In the genomic region with DNA sequence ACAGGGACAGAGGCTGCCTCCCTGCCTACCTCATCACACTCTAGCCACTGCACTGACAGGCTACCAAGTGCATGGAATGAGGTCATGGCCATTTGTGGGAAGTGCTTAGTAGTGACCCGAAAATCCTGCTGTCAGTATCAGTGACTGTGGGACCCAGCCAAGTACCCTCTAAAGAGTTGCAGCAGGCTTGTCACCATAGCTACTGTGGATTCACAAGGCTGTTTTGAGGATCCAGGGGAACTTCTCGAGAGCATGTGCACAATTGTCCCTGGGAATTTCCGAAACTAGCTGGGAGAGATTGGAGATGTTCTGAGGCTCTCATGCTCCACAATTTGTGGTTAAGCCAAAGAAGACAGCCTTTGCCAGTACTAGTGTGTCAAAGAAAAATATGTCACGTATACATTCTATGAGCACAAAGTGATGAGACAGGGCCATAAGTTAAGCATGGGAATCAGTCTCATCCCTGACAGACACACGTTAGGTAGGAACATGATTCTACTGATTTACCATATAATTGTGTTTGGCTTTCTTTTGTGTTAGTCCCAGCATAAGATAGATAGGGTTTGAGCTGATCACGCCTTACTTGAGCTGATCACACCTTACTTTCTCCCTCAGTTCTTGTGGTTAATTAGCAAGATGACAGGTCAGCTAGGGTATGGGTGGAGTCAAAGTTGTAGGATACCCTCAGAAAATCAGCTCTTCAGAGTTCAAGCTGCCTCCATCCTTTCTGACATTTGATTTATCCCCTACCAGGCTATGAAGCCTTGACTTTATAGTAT, we compare ENCODE assay signal across 1 cellular context.
TF ChIP-seq lines count a peak whose summit lies in the region.

No MANE protein-coding gene starts in this region.

TF ChIP-seq in GM12878, 131 proteins besides CTCF, POLR2A, EP300 and RAD21 (continued from another document and continues in another):
- TF ChIP-seq, protein P1, sequence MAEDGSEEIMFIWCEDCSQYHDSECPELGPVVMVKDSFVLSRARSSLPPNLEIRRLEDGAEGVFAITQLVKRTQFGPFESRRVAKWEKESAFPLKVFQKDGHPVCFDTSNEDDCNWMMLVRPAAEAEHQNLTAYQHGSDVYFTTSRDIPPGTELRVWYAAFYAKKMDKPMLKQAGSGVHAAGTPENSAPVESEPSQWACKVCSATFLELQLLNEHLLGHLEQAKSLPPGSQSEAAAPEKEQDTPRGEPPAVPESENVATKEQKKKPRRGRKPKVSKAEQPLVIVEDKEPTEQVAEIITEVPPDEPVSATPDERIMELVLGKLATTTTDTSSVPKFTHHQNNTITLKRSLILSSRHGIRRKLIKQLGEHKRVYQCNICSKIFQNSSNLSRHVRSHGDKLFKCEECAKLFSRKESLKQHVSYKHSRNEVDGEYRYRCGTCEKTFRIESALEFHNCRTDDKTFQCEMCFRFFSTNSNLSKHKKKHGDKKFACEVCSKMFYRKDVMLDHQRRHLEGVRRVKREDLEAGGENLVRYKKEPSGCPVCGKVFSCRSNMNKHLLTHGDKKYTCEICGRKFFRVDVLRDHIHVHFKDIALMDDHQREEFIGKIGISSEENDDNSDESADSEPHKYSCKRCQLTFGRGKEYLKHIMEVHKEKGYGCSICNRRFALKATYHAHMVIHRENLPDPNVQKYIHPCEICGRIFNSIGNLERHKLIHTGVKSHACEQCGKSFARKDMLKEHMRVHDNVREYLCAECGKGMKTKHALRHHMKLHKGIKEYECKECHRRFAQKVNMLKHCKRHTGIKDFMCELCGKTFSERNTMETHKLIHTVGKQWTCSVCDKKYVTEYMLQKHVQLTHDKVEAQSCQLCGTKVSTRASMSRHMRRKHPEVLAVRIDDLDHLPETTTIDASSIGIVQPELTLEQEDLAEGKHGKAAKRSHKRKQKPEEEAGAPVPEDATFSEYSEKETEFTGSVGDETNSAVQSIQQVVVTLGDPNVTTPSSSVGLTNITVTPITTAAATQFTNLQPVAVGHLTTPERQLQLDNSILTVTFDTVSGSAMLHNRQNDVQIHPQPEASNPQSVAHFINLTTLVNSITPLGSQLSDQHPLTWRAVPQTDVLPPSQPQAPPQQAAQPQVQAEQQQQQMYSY (CRISPR knock-in tag; IDR thresholded peaks at IDR 0.05), result no peak
- TF ChIP-seq, protein P2, sequence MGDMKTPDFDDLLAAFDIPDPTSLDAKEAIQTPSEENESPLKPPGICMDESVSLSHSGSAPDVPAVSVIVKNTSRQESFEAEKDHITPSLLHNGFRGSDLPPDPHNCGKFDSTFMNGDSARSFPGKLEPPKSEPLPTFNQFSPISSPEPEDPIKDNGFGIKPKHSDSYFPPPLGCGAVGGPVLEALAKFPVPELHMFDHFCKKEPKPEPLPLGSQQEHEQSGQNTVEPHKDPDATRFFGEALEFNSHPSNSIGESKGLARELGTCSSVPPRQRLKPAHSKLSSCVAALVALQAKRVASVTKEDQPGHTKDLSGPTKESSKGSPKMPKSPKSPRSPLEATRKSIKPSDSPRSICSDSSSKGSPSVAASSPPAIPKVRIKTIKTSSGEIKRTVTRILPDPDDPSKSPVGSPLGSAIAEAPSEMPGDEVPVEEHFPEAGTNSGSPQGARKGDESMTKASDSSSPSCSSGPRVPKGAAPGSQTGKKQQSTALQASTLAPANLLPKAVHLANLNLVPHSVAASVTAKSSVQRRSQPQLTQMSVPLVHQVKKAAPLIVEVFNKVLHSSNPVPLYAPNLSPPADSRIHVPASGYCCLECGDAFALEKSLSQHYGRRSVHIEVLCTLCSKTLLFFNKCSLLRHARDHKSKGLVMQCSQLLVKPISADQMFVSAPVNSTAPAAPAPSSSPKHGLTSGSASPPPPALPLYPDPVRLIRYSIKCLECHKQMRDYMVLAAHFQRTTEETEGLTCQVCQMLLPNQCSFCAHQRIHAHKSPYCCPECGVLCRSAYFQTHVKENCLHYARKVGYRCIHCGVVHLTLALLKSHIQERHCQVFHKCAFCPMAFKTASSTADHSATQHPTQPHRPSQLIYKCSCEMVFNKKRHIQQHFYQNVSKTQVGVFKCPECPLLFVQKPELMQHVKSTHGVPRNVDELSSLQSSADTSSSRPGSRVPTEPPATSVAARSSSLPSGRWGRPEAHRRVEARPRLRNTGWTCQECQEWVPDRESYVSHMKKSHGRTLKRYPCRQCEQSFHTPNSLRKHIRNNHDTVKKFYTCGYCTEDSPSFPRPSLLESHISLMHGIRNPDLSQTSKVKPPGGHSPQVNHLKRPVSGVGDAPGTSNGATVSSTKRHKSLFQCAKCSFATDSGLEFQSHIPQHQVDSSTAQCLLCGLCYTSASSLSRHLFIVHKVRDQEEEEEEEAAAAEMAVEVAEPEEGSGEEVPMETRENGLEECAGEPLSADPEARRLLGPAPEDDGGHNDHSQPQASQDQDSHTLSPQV (IDR thresholded peaks at IDR 0.05), result no peak
- TF ChIP-seq, protein P3, sequence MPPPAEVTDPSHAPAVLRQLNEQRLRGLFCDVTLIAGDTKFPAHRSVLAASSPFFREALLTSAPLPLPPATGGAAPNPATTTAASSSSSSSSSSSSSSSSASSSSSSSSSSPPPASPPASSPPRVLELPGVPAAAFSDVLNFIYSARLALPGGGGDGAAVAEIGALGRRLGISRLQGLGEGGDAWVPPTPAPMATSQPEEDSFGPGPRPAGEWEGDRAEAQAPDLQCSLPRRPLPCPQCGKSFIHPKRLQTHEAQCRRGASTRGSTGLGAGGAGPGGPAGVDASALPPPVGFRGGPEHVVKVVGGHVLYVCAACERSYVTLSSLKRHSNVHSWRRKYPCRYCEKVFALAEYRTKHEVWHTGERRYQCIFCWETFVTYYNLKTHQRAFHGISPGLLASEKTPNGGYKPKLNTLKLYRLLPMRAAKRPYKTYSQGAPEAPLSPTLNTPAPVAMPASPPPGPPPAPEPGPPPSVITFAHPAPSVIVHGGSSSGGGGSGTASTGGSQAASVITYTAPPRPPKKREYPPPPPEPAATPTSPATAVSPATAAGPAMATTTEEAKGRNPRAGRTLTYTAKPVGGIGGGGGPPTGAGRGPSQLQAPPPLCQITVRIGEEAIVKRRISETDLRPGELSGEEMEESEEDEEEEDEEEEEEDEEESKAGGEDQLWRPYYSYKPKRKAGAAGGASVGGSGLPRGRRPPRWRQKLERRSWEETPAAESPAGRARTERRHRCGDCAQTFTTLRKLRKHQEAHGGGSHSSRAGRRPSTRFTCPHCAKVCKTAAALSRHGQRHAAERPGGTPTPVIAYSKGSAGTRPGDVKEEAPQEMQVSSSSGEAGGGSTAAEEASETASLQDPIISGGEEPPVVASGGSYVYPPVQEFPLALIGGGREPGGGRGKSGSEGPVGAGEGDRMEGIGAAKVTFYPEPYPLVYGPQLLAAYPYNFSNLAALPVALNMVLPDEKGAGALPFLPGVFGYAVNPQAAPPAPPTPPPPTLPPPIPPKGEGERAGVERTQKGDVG (CRISPR knock-in tag; IDR thresholded peaks at IDR 0.05), result no peak
- TF ChIP-seq EED (IDR thresholded peaks at IDR 0.05; ENCODE audit: low read depth) (peak; percentile 61; the same call in 1 of the 2 replicates), BHLHE40 (IDR thresholded peaks at IDR 0.05; ENCODE audit: borderline replicate concordance in 1 of 2, low read depth in 2 of 2, low read length in 1 of 2) (peak in 1 of 2 experiments; percentile 21; a peak in 1 of 4 replicates), HDGF (IDR thresholded peaks at IDR 0.05) (no peak), RBBP5 (conservative IDR thresholded peaks at IDR 0.05) (no peak), ZNF207 (IDR thresholded peaks at IDR 0.05; ENCODE audit: borderline replicate concordance) (no peak), ZNF217 (IDR thresholded peaks at IDR 0.05) (no peak), TAF1 (IDR thresholded peaks at IDR 0.05; ENCODE audit: borderline replicate concordance, low read depth, low read length) (0 out of 2 replicates have a peak, but pooled peaks have one; percentile 10), SMC3 (IDR thresholded peaks at IDR 0.05; ENCODE audit: borderline replicate concordance, low read length) (0 out of 2 replicates have a peak, but pooled peaks have one; percentile 4), GATAD2B (conservative IDR thresholded peaks at IDR 0.05; ENCODE audit: low read depth) (0 out of 2 replicates have a peak, but pooled peaks have one; percentile 17), MTA2 (IDR thresholded peaks at IDR 0.05; ENCODE audit: low read depth) (peak; percentile 95), HDAC2 (IDR thresholded peaks at IDR 0.05) (no peak), CBFB (IDR thresholded peaks at IDR 0.05; ENCODE audit: low read depth) (no peak), NBN (IDR thresholded peaks at IDR 0.05) (peak; percentile 46; the same call in 1 of the 2 replicates), SMARCA5 (IDR thresholded peaks at IDR 0.05) (no peak), ZSCAN29 (IDR thresholded peaks at IDR 0.05) (no peak), ASH2L (IDR thresholded peaks at IDR 0.05; ENCODE audit: borderline replicate concordance, low read depth) (no peak), GABPA (IDR thresholded peaks at IDR 0.05; ENCODE audit: low read depth) (no peak), IRF4 (IDR thresholded peaks at IDR 0.05; ENCODE audit: low read depth, low read length) (no peak; the same call in 1 of the 2 replicates), PAX5 (IDR thresholded peaks at IDR 0.05; ENCODE audit: borderline replicate concordance, low read depth, low read length) (no peak)
- TF ChIP-seq, protein P4, sequence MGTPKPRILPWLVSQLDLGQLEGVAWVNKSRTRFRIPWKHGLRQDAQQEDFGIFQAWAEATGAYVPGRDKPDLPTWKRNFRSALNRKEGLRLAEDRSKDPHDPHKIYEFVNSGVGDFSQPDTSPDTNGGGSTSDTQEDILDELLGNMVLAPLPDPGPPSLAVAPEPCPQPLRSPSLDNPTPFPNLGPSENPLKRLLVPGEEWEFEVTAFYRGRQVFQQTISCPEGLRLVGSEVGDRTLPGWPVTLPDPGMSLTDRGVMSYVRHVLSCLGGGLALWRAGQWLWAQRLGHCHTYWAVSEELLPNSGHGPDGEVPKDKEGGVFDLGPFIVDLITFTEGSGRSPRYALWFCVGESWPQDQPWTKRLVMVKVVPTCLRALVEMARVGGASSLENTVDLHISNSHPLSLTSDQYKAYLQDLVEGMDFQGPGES (IDR thresholded peaks at IDR 0.05), result no peak
- TF ChIP-seq, protein P5, sequence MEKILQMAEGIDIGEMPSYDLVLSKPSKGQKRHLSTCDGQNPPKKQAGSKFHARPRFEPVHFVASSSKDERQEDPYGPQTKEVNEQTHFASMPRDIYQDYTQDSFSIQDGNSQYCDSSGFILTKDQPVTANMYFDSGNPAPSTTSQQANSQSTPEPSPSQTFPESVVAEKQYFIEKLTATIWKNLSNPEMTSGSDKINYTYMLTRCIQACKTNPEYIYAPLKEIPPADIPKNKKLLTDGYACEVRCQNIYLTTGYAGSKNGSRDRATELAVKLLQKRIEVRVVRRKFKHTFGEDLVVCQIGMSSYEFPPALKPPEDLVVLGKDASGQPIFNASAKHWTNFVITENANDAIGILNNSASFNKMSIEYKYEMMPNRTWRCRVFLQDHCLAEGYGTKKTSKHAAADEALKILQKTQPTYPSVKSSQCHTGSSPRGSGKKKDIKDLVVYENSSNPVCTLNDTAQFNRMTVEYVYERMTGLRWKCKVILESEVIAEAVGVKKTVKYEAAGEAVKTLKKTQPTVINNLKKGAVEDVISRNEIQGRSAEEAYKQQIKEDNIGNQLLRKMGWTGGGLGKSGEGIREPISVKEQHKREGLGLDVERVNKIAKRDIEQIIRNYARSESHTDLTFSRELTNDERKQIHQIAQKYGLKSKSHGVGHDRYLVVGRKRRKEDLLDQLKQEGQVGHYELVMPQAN (conservative IDR thresholded peaks at IDR 0.05), result no peak
- TF ChIP-seq, protein P6, sequence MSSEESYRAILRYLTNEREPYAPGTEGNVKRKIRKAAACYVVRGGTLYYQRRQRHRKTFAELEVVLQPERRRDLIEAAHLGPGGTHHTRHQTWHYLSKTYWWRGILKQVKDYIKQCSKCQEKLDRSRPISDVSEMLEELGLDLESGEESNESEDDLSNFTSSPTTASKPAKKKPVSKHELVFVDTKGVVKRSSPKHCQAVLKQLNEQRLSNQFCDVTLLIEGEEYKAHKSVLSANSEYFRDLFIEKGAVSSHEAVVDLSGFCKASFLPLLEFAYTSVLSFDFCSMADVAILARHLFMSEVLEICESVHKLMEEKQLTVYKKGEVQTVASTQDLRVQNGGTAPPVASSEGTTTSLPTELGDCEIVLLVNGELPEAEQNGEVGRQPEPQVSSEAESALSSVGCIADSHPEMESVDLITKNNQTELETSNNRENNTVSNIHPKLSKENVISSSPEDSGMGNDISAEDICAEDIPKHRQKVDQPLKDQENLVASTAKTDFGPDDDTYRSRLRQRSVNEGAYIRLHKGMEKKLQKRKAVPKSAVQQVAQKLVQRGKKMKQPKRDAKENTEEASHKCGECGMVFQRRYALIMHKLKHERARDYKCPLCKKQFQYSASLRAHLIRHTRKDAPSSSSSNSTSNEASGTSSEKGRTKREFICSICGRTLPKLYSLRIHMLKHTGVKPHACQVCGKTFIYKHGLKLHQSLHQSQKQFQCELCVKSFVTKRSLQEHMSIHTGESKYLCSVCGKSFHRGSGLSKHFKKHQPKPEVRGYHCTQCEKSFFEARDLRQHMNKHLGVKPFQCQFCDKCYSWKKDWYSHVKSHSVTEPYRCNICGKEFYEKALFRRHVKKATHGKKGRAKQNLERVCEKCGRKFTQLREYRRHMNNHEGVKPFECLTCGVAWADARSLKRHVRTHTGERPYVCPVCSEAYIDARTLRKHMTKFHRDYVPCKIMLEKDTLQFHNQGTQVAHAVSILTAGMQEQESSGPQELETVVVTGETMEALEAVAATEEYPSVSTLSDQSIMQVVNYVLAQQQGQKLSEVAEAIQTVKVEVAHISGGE (CRISPR knock-in tag; IDR thresholded peaks at IDR 0.05), result no peak
- TF ChIP-seq, protein P7, sequence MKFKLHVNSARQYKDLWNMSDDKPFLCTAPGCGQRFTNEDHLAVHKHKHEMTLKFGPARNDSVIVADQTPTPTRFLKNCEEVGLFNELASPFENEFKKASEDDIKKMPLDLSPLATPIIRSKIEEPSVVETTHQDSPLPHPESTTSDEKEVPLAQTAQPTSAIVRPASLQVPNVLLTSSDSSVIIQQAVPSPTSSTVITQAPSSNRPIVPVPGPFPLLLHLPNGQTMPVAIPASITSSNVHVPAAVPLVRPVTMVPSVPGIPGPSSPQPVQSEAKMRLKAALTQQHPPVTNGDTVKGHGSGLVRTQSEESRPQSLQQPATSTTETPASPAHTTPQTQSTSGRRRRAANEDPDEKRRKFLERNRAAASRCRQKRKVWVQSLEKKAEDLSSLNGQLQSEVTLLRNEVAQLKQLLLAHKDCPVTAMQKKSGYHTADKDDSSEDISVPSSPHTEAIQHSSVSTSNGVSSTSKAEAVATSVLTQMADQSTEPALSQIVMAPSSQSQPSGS (IDR thresholded peaks at IDR 0.05; ENCODE audit: low read length), result peak; percentile 75; the same call in 1 of the 2 replicates
- TF ChIP-seq, protein P8, sequence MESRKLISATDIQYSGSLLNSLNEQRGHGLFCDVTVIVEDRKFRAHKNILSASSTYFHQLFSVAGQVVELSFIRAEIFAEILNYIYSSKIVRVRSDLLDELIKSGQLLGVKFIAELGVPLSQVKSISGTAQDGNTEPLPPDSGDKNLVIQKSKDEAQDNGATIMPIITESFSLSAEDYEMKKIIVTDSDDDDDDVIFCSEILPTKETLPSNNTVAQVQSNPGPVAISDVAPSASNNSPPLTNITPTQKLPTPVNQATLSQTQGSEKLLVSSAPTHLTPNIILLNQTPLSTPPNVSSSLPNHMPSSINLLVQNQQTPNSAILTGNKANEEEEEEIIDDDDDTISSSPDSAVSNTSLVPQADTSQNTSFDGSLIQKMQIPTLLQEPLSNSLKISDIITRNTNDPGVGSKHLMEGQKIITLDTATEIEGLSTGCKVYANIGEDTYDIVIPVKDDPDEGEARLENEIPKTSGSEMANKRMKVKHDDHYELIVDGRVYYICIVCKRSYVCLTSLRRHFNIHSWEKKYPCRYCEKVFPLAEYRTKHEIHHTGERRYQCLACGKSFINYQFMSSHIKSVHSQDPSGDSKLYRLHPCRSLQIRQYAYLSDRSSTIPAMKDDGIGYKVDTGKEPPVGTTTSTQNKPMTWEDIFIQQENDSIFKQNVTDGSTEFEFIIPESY (IDR thresholded peaks at IDR 0.05), result no peak
